In genomic region chr12:3175238-3175637, GRCh38 we compare ENCODE assay signal across 23 cellular contexts.
"Had no signal": no experiment of that assay in that cellular context is flagged by ENCODE, and none has a peak within 500 bp of the region (broad histone marks: within the 10 kb centered on the region; RNA-seq: fewer than 3 reads in every experiment).

No MANE protein-coding gene starts in this region.

- H3K9me3 Mint-ChIP-seq: memory B cell; mesothelial cell of epicardium; natural killer cell treated with Interleukin-12 subunit alpha and Interleukin-12 subunit beta and Interleukin-15 and Interleukin-18, amount 100 ng/mL, for 72 hours; neural progenitor cell; type B pancreatic cell had no signal

- ATAC-seq: left lobe of liver; lower lobe of right lung; natural killer cell treated with Interleukin-12 subunit alpha and Interleukin-12 subunit beta and Interleukin-15 and Interleukin-18, amount 100 ng/mL, for 72 hours had no signal

- H3K27me3 ChIP-seq: heart right ventricle, neural progenitor cell, sigmoid colon, stomach had no signal

- H3K4me3 Mint-ChIP-seq: memory B cell; mesothelial cell of epicardium; natural killer cell treated with Interleukin-12 subunit alpha and Interleukin-12 subunit beta and Interleukin-15 and Interleukin-18, amount 100 ng/mL, for 72 hours; neural progenitor cell; type B pancreatic cell had no signal

- DNase-seq: cortex of kidney; dorsolateral prefrontal cortex; effector CD8-positive, alpha-beta T cell; heart right ventricle; hypothalamus; kidney glomerular epithelial cell; lower lobe of right lung; occipital lobe; retina; sigmoid colon; stimulated activated CD4-positive, alpha-beta T cell treated with anti-CD3 and anti-CD28 coated beads, Interleukin-2, amount 100 ng/mL, for 24 hours; stimulated activated CD4-positive, alpha-beta T cell treated with anti-CD3 and anti-CD28 coated beads, Interleukin-4, amount 100 ng/mL, for 4 hours; stimulated activated naive CD4-positive, alpha-beta T cell; stomach had no signal

- H3K27ac ChIP-seq: dorsolateral prefrontal cortex, lower lobe of right lung, neural progenitor cell, parathyroid adenoma, psoas muscle, sigmoid colon, skin epidermis, stomach had no signal

- H3K9me3 ChIP-seq: heart right ventricle, lower lobe of right lung, psoas muscle, sigmoid colon, stomach had no signal

- H3K4me3 ChIP-seq: dorsolateral prefrontal cortex, heart right ventricle, lower lobe of right lung, neural progenitor cell, psoas muscle, sigmoid colon, skin epidermis, stomach had no signal

- H3K27ac Mint-ChIP-seq: memory B cell; mesothelial cell of epicardium; natural killer cell treated with Interleukin-12 subunit alpha and Interleukin-12 subunit beta and Interleukin-15 and Interleukin-18, amount 100 ng/mL, for 72 hours; type B pancreatic cell had no signal

- H3K36me3 Mint-ChIP-seq: mesothelial cell of epicardium; natural killer cell treated with Interleukin-12 subunit alpha and Interleukin-12 subunit beta and Interleukin-15 and Interleukin-18, amount 100 ng/mL, for 72 hours; neural progenitor cell had no signal

- H3K4me1 ChIP-seq: lower lobe of right lung, psoas muscle, sigmoid colon had no signal

- H3K36me3 ChIP-seq: heart right ventricle, lower lobe of right lung, neural progenitor cell, sigmoid colon had no signal
